In the genomic region with DNA sequence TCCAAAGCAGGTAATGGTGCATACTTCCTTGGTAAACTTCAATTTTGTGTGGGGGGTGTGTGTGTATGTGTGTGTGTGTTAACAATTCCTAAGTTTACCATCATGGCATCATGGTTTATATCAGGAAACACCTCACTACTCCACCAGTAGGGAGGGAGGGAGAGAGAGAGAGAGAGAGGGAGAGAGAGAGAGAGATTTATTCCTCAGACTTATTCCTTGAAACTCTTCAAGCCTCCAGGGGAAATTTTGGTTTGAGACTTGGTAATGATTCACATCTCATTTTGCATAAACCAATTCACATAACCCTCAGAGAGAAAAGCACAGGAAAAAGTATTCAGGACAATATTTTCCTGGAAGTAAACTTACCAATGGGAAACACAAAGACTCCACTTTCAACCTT, we compare ENCODE assay signal across 19 cellular contexts.
"Had no signal": no experiment of that assay in that cellular context is flagged by ENCODE, and none has a peak within 500 bp of the region (broad histone marks: within the 10 kb centered on the region; RNA-seq: fewer than 3 reads in every experiment).

No MANE protein-coding gene starts in this region.

- H3K9me3 Mint-ChIP-seq: natural killer cell had no signal

- DNase-seq: activated CD4-positive, alpha-beta T cell treated with anti-CD3 and anti-CD28 coated beads, Interleukin-2, amount 10 ng/mL, durations not matched to agents 7 days and 5 days; activated CD4-positive, CD25-positive, alpha-beta regulatory T cell; activated CD8-positive, alpha-beta memory T cell treated with anti-CD3 and anti-CD28 coated beads for 24 hours; activated naive CD4-positive, alpha-beta T cell; activated naive CD8-positive, alpha-beta T cell treated with anti-CD3 and anti-CD28 coated beads, Interleukin-2, amount 10 ng/mL, durations not matched to agents 7 days and 5 days; effector memory CD4-positive, alpha-beta T cell; islet precursor cell; left ventricle myocardium inferior; natural killer cell; occipital lobe; right cardiac atrium; small intestine; stimulated activated naive CD8-positive, alpha-beta T cell treated with anti-CD3 and anti-CD28 coated beads, Interleukin-15, Interleukin-2, amounts not matched to agents 100 U/mL and 50 U/mL, for 24 hours; transverse colon had no signal

- H3K36me3 ChIP-seq: left ventricle myocardium inferior, transverse colon, vagina had no signal

- H3K4me1 ChIP-seq: left ventricle myocardium inferior, vagina had no signal

- H3K27ac ChIP-seq: epithelial cell of prostate, hepatocyte, left ventricle myocardium inferior, transverse colon, vagina had no signal

- H3K27me3 Mint-ChIP-seq: activated naive CD8-positive, alpha-beta T cell treated with anti-CD3 and anti-CD28 coated beads, Interleukin-2, amount 10 ng/mL, durations not matched to agents 7 days and 5 days; dendritic cell treated with granulocyte-macrophage colony-stimulating factor and Interleukin-4, amounts not matched to agents 40 ng/mL and 50 ng/mL, for 4 days; memory B cell had no signal

- H2AFZ ChIP-seq: hepatocyte had no signal

- H3K9me3 ChIP-seq: left ventricle myocardium inferior, transverse colon, vagina had no signal

- H3K4me2 ChIP-seq: hepatocyte had no signal

- H3K27me3 ChIP-seq: hepatocyte, transverse colon, vagina had no signal

- H3K4me3 Mint-ChIP-seq: activated CD4-positive, alpha-beta T cell treated with anti-CD3 and anti-CD28 coated beads, Interleukin-2, amount 10 ng/mL, durations not matched to agents 7 days and 5 days; activated naive CD8-positive, alpha-beta T cell treated with anti-CD3 and anti-CD28 coated beads, Interleukin-2, amount 10 ng/mL, durations not matched to agents 7 days and 5 days; dendritic cell treated with granulocyte-macrophage colony-stimulating factor and Interleukin-4, amounts not matched to agents 40 ng/mL and 50 ng/mL, for 4 days; memory B cell; natural killer cell had no signal

- H3K79me2 ChIP-seq: hepatocyte had no signal

- H3K4me1 Mint-ChIP-seq: activated CD4-positive, alpha-beta T cell treated with anti-CD3 and anti-CD28 coated beads, Interleukin-2, amount 10 ng/mL, durations not matched to agents 7 days and 5 days; activated naive CD8-positive, alpha-beta T cell treated with anti-CD3 and anti-CD28 coated beads, Interleukin-2, amount 10 ng/mL, durations not matched to agents 7 days and 5 days; memory B cell; natural killer cell had no signal

- ATAC-seq: natural killer cell; right cardiac atrium; stimulated activated naive CD8-positive, alpha-beta T cell treated with anti-CD3 and anti-CD28 coated beads, Interleukin-15, Interleukin-2, amounts not matched to agents 100 U/mL and 50 U/mL, for 24 hours had no signal

- H3K27ac Mint-ChIP-seq: activated CD4-positive, alpha-beta T cell treated with anti-CD3 and anti-CD28 coated beads, Interleukin-2, amount 10 ng/mL, durations not matched to agents 7 days and 5 days; activated naive CD8-positive, alpha-beta T cell treated with anti-CD3 and anti-CD28 coated beads, Interleukin-2, amount 10 ng/mL, durations not matched to agents 7 days and 5 days; dendritic cell treated with granulocyte-macrophage colony-stimulating factor and Interleukin-4, amounts not matched to agents 40 ng/mL and 50 ng/mL, for 4 days; memory B cell; natural killer cell had no signal

- H3K36me3 Mint-ChIP-seq: activated naive CD8-positive, alpha-beta T cell treated with anti-CD3 and anti-CD28 coated beads, Interleukin-2, amount 10 ng/mL, durations not matched to agents 7 days and 5 days; memory B cell; natural killer cell had no signal

- H3K4me3 ChIP-seq: hepatocyte, left ventricle myocardium inferior, transverse colon, vagina had no signal
